10 cellular contexts compared by ENCODE assay signal in genomic region chr21:37658994-37659458, GRCh38.
DNase-seq lines count a peak whose midpoint lies in the region; ATAC-seq and TF ChIP-seq lines count a peak whose summit lies in the region.
"Had no signal": no experiment of that assay in that cellular context is flagged by ENCODE, and none has a peak within 500 bp of the region (broad histone marks: within the 10 kb centered on the region; RNA-seq: fewer than 3 reads in every experiment).

No MANE protein-coding gene starts in this region.

- 37 to 48% methylated on average over 6 of the region's 6 CpGs for WGBS in tibial nerve, 2 donors

- H3K36me3 ChIP-seq in breast epithelium (no peaks in the 10 kb centered on the region), tibial nerve (no peaks in the 10 kb centered on the region)

- H3K4me1 ChIP-seq in breast epithelium (no peaks in the 10 kb centered on the region), tibial nerve (peaks cover 0 to 23% (median 4%) of the 10 kb centered on the region in 4 donors)

- no peak for TF ChIP-seq POLR2A in breast epithelium (IDR thresholded peaks at IDR 0.05)
- no peak for TF ChIP-seq POLR2A in tibial nerve (IDR thresholded peaks at IDR 0.05)

- H3K27ac ChIP-seq in breast epithelium (peak overlapping the region; percentile 69 to 82), tibial nerve (peak overlapping the region in 2 of 4 donors; percentile 78 to 87)
- H3K27ac ChIP-seq: 22Rv1 had no signal

- no peak for ATAC-seq in HG03378 (IDR thresholded peaks at IDR 0.05; ENCODE audit: unreplicated experiment)

- no peaks in the 10 kb centered on the region for H3K27me3 ChIP-seq in breast epithelium
- no peaks in the 10 kb centered on the region for H3K27me3 ChIP-seq in tibial nerve

- TF ChIP-seq EP300 in tibial nerve (IDR thresholded peaks at IDR 0.05), result peak; percentile 47 to 61

- DNase-seq in DMS 273 (lab: John Stamatoyannopoulos, UW; ENCODE audit: unreplicated experiment) (peak; percentile 10), DMS 273 treated with DMSO at 0.1 percent for 48 hours (lab: John Stamatoyannopoulos, UW) (no peak), breast epithelium (ENCODE audit: low spot score in 2 of 2) (peak in 1 of 2 donors; percentile 32), kidney tubule cell (ENCODE audit: low spot score) (peak; percentile 94), tibial nerve (ENCODE audit: low spot score in 2 of 2) (peak; percentile 23 to 49), activated T-cell treated with anti-CD3 and anti-CD28 coated beads for 4 hours (no peak)
- no peak for DNase-seq in stimulated activated CD4-positive, alpha-beta T cell treated with anti-CD3 and anti-CD28 coated beads, Interleukin-4, amount 100 ng/mL, for 24 hours
- DNase-seq: RPMI8226 had no signal

- intact Hi-C loops in breast epithelium (cut with DNase I; ENCODE audit: low total_unique reads), result no loop called here

- H3K4me3 ChIP-seq in breast epithelium (no peak overlapping the region), tibial nerve (no peak overlapping the region)

- TF ChIP-seq CTCF in breast epithelium (IDR thresholded peaks at IDR 0.05) (peak in 2 of 3 donors; percentile 20 to 46), tibial nerve (IDR thresholded peaks at IDR 0.05) (peak in 4 of 5 experiments; percentile 17 to 53 (median 32))

- H3K9me3 ChIP-seq in breast epithelium, result peaks cover 0 to 4% of the 10 kb centered on the region in 2 donors
- H3K9me3 ChIP-seq in tibial nerve, result no peaks in the 10 kb centered on the region

Comparison
In these comparisons a context has a peak if more than half of its experiments do, and no peak if none do; other contexts are left out.
1. DNase-seq: peak in DMS 273 (single experiment), kidney tubule cell (single experiment) and tibial nerve (2 of 2); none in DMS 273 treated with DMSO at 0.1 percent for 48 hours (single experiment), stimulated activated CD4-positive, alpha-beta T cell treated with anti-CD3 and anti-CD28 coated beads, Interleukin-4, amount 100 ng/mL, for 24 hours (single experiment) and activated T-cell treated with anti-CD3 and anti-CD28 coated beads for 4 hours (single experiment).